Comparison of ENCODE assay signal across 27 cellular contexts in the genomic region with DNA sequence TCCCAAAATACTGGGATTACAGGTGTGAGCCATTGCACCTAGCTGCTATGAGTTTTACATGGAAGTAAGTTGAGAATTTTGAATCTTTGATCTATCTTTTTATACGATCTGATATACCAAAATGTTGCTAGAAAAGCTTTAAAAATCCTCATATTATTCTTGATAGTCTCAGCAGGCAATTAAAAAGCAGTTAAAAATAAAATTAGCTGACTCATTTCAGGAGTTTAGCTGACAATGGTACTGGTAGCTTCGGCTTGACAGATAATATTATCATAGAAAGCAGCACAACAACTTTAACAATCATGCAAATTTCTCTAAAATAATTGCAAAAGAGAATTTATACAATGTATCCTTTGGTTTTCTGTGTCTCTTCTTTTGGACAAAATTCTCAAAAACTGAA.
"Had no signal": no experiment of that assay in that cellular context is flagged by ENCODE, and none has a peak within 500 bp of the region (broad histone marks: within the 10 kb centered on the region; RNA-seq: fewer than 3 reads in every experiment).

No MANE protein-coding gene starts in this region.

- ATAC-seq: effector memory CD8-positive, alpha-beta T cell; esophagus mucosa; gastrocnemius medialis; heart right ventricle; left cardiac atrium; left lung; left ventricle myocardium superior; lower lobe of right lung; mucosa of descending colon; naive thymus-derived CD8-positive, alpha-beta T cell had no signal

- H3K4me1 ChIP-seq: lower lobe of right lung had no signal

- H3K9me3 Mint-ChIP-seq: dendritic cell treated with granulocyte-macrophage colony-stimulating factor and Interleukin-4, amounts not matched to agents 40 ng/mL and 50 ng/mL, for 4 days; effector memory CD8-positive, alpha-beta T cell; endodermal cell; mesothelial cell of epicardium; naive B cell; naive thymus-derived CD8-positive, alpha-beta T cell had no signal

- H3K4me3 ChIP-seq: esophagus squamous epithelium, gastrocnemius medialis, heart right ventricle, left lung, lower lobe of right lung, mucosa of descending colon had no signal

- H3K4me3 Mint-ChIP-seq: dendritic cell treated with granulocyte-macrophage colony-stimulating factor and Interleukin-4, amounts not matched to agents 40 ng/mL and 50 ng/mL, for 4 days; effector memory CD8-positive, alpha-beta T cell; endodermal cell; mesothelial cell of epicardium; naive B cell; naive thymus-derived CD8-positive, alpha-beta T cell had no signal

- H3K9me3 ChIP-seq: esophagus squamous epithelium, gastrocnemius medialis, heart right ventricle, left lung, lower lobe of right lung, mucosa of descending colon had no signal

- H3K36me3 Mint-ChIP-seq: mesothelial cell of epicardium; naive B cell; naive thymus-derived CD8-positive, alpha-beta T cell had no signal

- DNase-seq: cortex of kidney; effector CD8-positive, alpha-beta T cell; effector memory CD8-positive, alpha-beta T cell; erythroblast; esophagus squamous epithelium; foreskin fibroblast; foreskin melanocyte; gastrocnemius medialis; glutamatergic neuron; head of caudate nucleus; heart right ventricle; hippocampal formation; left cardiac atrium; left lung; left ventricle myocardium superior; lower lobe of right lung; mesenchymal stem cell; mucosa of descending colon; naive B cell; naive thymus-derived CD8-positive, alpha-beta T cell had no signal

- H3K36me3 ChIP-seq: esophagus squamous epithelium, gastrocnemius medialis, heart right ventricle, left lung, lower lobe of right lung had no signal

- H3K27ac Mint-ChIP-seq: dendritic cell treated with granulocyte-macrophage colony-stimulating factor and Interleukin-4, amounts not matched to agents 40 ng/mL and 50 ng/mL, for 4 days; effector memory CD8-positive, alpha-beta T cell; endodermal cell; mesothelial cell of epicardium; naive thymus-derived CD8-positive, alpha-beta T cell had no signal

- H3K27me3 Mint-ChIP-seq: dendritic cell treated with granulocyte-macrophage colony-stimulating factor and Interleukin-4, amounts not matched to agents 40 ng/mL and 50 ng/mL, for 4 days; effector memory CD8-positive, alpha-beta T cell; naive B cell; naive thymus-derived CD8-positive, alpha-beta T cell had no signal

- H3K27ac ChIP-seq: epithelial cell of prostate, esophagus squamous epithelium, gastrocnemius medialis, heart right ventricle, left lung, lower lobe of right lung had no signal

- FAIRE-seq: endometrium, keratinocyte had no signal

- H3K27me3 ChIP-seq: esophagus squamous epithelium, gastrocnemius medialis, heart right ventricle, left lung had no signal
